ENCODE assay signal across 24 cellular contexts in the genomic region with DNA sequence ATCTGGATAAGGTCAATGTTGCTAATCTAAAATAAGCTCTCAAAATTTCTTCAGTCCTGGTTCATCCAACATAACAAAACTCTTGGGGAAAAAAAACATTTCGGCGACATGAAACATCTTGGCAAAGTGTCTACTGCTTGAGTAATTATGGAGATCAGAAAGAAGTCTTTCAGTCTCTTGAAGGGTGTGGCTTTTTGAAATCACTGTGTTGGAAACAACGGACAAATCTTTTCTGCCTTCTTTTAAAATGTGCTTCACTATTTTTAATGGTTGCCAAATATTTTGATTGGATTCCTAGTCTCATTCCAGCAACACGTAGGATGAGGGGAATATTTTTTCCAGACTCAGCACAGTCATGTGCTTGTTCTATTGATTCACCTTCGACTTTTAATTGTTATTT.
A peak's percentile ranks its signal among the peaks of the same experiment; 100 is the strongest.
DNase-seq lines count a peak whose midpoint lies in the region; ATAC-seq and TF ChIP-seq lines count a peak whose summit lies in the region.
"Had no signal": no experiment of that assay in that cellular context is flagged by ENCODE, and none has a peak within 500 bp of the region (broad histone marks: within the 10 kb centered on the region; RNA-seq: fewer than 3 reads in every experiment).

No MANE protein-coding gene starts in this region.

- no peak overlapping the region for H3K4me3 Mint-ChIP-seq in stimulated activated memory B cell treated with anti-CD40 and anti-IgM and Interleukin-4, amounts not matched to agents 10 μg/mL and 1 μg/mL and 100 μg/mL, for 72 hours
- H3K4me3 Mint-ChIP-seq: CD14-positive monocyte had no signal

- H2AFZ ChIP-seq in ACC112 (ENCODE audit: low read length, unreplicated experiment) = peak overlapping the region; percentile 19

- DNase-seq in astrocyte of the hippocampus (ENCODE audit: low read depth, low spot score) (peak; percentile 56), heart left ventricle (no peak), sigmoid colon (no peak), NCI-H524 (lab: John Stamatoyannopoulos, UW) (no peak), amniotic stem cell (lab: John Stamatoyannopoulos, UW) (no peak)
- DNase-seq: activated CD4-positive, alpha-beta T cell treated with anti-CD3 and anti-CD28 coated beads for 48 hours; activated effector memory CD4-positive, alpha-beta T cell treated with Interleukin-2 at 50 U/mL for 16 hours; DMS153; foreskin keratinocyte; left cardiac atrium; MG63; mucosa of descending colon; NCI-H187; NCI-H2227 treated with DMSO at 0.1 percent for 48 hours; right lobe of liver; stimulated activated CD4-positive, alpha-beta T cell treated with anti-CD3 and anti-CD28 coated beads, Interleukin-1b, Interleukin-23, amount 100 ng/mL, for 48 hours; stomach had no signal

- H3K27ac ChIP-seq in ACC112 (ENCODE audit: low read depth, low read length) (peak overlapping the region; percentile 2), heart left ventricle (peak overlapping the region in 9 of 12 donors; percentile 2 to 81 (median 37)), sigmoid colon (peak overlapping the region; percentile 77 to 87 (median 85))
- H3K27ac ChIP-seq: foreskin keratinocyte, neutrophil, right lobe of liver, RWPE1 had no signal

- TF ChIP-seq POLR2A in heart left ventricle (IDR thresholded peaks at IDR 0.05) (no peak), sigmoid colon (IDR thresholded peaks at IDR 0.05) (no peak)

- no peaks in the 10 kb centered on the region for H3K9me3 ChIP-seq in heart left ventricle
- no peaks in the 10 kb centered on the region for H3K9me3 ChIP-seq in sigmoid colon
- H3K9me3 ChIP-seq: MG63, mucosa of descending colon, neutrophil, right lobe of liver, stomach had no signal

- H3K36me3 ChIP-seq in ACC112 (ENCODE audit: insufficient read depth, low read length) (peaks cover 17% of the 10 kb centered on the region), heart left ventricle (peaks cover 0 to 26% (median 10%) of the 10 kb centered on the region in 9 donors), sigmoid colon (peaks cover 0 to 7% (median 0%) of the 10 kb centered on the region in 4 donors)
- H3K36me3 ChIP-seq: MG63 had no signal

- 33 to 51% (median 39%) methylated on average over 5 of the region's 5 CpGs for WGBS in heart left ventricle, 4 donors
- 69 to 74% methylated on average over 5 of the region's 5 CpGs for WGBS in sigmoid colon, 2 donors

- ATAC-seq in heart left ventricle = peak in 3 of 4 donors; percentile 10 to 41 (median 37)
- ATAC-seq in stimulated activated memory B cell treated with anti-CD40 and anti-IgM and Interleukin-4, amounts not matched to agents 10 μg/mL and 1 μg/mL and 100 μg/mL, for 72 hours = no peak
- ATAC-seq in GM21737 (IDR thresholded peaks at IDR 0.05; ENCODE audit: unreplicated experiment) = no peak
- ATAC-seq: foreskin keratinocyte, HepG2, mucosa of descending colon, right lobe of liver had no signal

- H3K4me3 ChIP-seq in ACC112 (ENCODE audit: low read depth, low read length) = peak overlapping the region; percentile 2; the same call in 1 of the 2 replicates
- no peak overlapping the region for H3K4me3 ChIP-seq in heart left ventricle
- H3K4me3 ChIP-seq in sigmoid colon = no peak overlapping the region
- H3K4me3 ChIP-seq: MG63, mucosa of descending colon, right lobe of liver, stomach had no signal

- H3K27me3 Mint-ChIP-seq in stimulated activated memory B cell treated with anti-CD40 and anti-IgM and Interleukin-4, amounts not matched to agents 10 μg/mL and 1 μg/mL and 100 μg/mL, for 72 hours = no peaks in the 10 kb centered on the region

- H3K36me3 Mint-ChIP-seq in stimulated activated memory B cell treated with anti-CD40 and anti-IgM and Interleukin-4, amounts not matched to agents 10 μg/mL and 1 μg/mL and 100 μg/mL, for 72 hours = peaks cover 16% of the 10 kb centered on the region

- no peaks in the 10 kb centered on the region for H3K9me3 Mint-ChIP-seq in stimulated activated memory B cell treated with anti-CD40 and anti-IgM and Interleukin-4, amounts not matched to agents 10 μg/mL and 1 μg/mL and 100 μg/mL, for 72 hours
- H3K9me3 Mint-ChIP-seq: CD14-positive monocyte had no signal

- H3K27ac Mint-ChIP-seq in stimulated activated memory B cell treated with anti-CD40 and anti-IgM and Interleukin-4, amounts not matched to agents 10 μg/mL and 1 μg/mL and 100 μg/mL, for 72 hours = no peak overlapping the region

- peaks cover 36% of the 10 kb centered on the region for H3K4me1 Mint-ChIP-seq in stimulated activated memory B cell treated with anti-CD40 and anti-IgM and Interleukin-4, amounts not matched to agents 10 μg/mL and 1 μg/mL and 100 μg/mL, for 72 hours

- H3K4me1 ChIP-seq in ACC112 (ENCODE audit: control insufficient read depth, insufficient read depth, low read length, unreplicated experiment) (peaks cover 42% of the 10 kb centered on the region), heart left ventricle (peaks cover 13 to 87% (median 65%) of the 10 kb centered on the region in 12 donors), sigmoid colon (peaks cover 0 to 87% (median 72%) of the 10 kb centered on the region in 4 donors)

- H3K79me2 ChIP-seq in ACC112 (ENCODE audit: control insufficient read depth, insufficient read depth, low read length, unreplicated experiment) = peaks cover 52% of the 10 kb centered on the region

- no peak for TF ChIP-seq CTCF in heart left ventricle (IDR thresholded peaks at IDR 0.05)
- TF ChIP-seq CTCF in sigmoid colon (IDR thresholded peaks at IDR 0.05) = no peak

- H3K27me3 ChIP-seq in ACC112 (ENCODE audit: insufficient read depth, low read length) = no peaks in the 10 kb centered on the region
- no peaks in the 10 kb centered on the region for H3K27me3 ChIP-seq in heart left ventricle
- no peaks in the 10 kb centered on the region for H3K27me3 ChIP-seq in sigmoid colon
- H3K27me3 ChIP-seq: foreskin keratinocyte, MG63, neutrophil, right lobe of liver, stomach had no signal

- intact Hi-C loops in heart left ventricle (cut with DNase I) (loop anchor here in 1 of 10 donors (5.0 kb wide), 1 partner anchor 75 kb away; no protein-coding TSS in a partner anchor), sigmoid colon (cut with DNase I) (loop anchor here (2.0 to 5.0 kb wide), 3 partner anchors 40 to 145 kb away; a partner anchor contains a TSS)

- no peak for TF ChIP-seq EP300 in sigmoid colon (IDR thresholded peaks at IDR 0.05)

Comparison
In these comparisons a context has a peak if more than half of its experiments do, and no peak if none do; other contexts are left out.
1. H3K27ac ChIP-seq: peak in every context shown above with its lines; median percentile 85 in sigmoid colon; 37 in heart left ventricle; 2 in ACC112.
2. ATAC-seq: peak in heart left ventricle (3 of 4); none in stimulated activated memory B cell treated with anti-CD40 and anti-IgM and Interleukin-4, amounts not matched to agents 10 μg/mL and 1 μg/mL and 100 μg/mL, for 72 hours (single experiment) and GM21737 (single experiment).